ENCODE assay signal across 7 cellular contexts in the genomic region with DNA sequence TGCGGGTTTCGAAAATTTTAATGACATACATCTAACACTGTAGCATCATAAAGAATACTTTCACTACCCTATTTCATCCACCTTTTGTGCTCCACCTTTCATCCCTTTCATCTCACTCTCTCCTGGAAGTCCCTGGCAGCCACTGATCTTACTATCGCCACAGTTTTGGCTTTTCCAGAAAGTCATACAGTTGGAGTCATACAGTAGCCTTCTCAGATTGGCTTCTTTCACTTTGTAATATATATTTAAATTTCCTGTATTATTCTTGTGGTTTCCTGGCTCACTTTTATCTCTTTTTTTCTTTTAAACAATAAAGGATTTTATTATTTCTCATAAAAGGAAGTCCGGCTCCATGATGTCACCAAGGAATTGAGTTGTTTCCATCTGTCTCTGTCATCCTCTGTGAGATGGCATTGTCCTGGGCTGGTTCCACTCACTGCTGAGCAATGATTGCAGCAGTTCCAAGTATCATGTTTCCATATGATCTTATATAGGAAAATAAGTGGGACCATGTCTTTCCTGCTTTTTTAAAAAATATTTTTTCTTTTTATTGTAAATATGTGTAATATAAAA.
"Had no signal": no experiment of that assay in that cellular context is flagged by ENCODE, and none has a peak within 500 bp of the region (broad histone marks: within the 10 kb centered on the region; RNA-seq: fewer than 3 reads in every experiment).

No MANE protein-coding gene starts in this region.

- DNase-seq: H9, HCEC 1CT, IMR-90, KG1 had no signal

- H3K4me2 ChIP-seq: GM23338 had no signal

- H3K4me3 ChIP-seq: GM23338, K562 had no signal

- ATAC-seq: GM23338, K562 had no signal

- H3K27ac ChIP-seq: HL-60 had no signal
